In genomic region chr6:142510217-142510616, GRCh38 we compare ENCODE assay signal across 19 cellular contexts.
DNase-seq lines count a peak whose midpoint lies in the region; FAIRE-seq and TF ChIP-seq lines count a peak whose summit lies in the region.
"Had no signal": no experiment of that assay in that cellular context is flagged by ENCODE, and none has a peak within 500 bp of the region (broad histone marks: within the 10 kb centered on the region; RNA-seq: fewer than 3 reads in every experiment).

No MANE protein-coding gene starts in this region.

- no peak for TF ChIP-seq EP300 in H1 (IDR thresholded peaks at IDR 0.05; ENCODE audit: borderline replicate concordance in 1 of 2, low read depth in 2 of 2, low read length in 2 of 2)

- H2BK5ac ChIP-seq in H1 (ENCODE audit: low read depth, low read length): no peak overlapping the region

- no peak overlapping the region for H4K8ac ChIP-seq in H1 (ENCODE audit: extremely low read depth, insufficient read depth, low read length)

- H2BK20ac ChIP-seq in H1 (ENCODE audit: low read length): no peak overlapping the region

- peaks cover 0 to 8% (median 0%) of the 10 kb centered on the region in 11 experiments; a peak in 2 of 22 replicates for H3K9me3 ChIP-seq in BLaER1 treated with 17β-estradiol and CSF1 and Interleukin-3, amounts not matched to agents 10 nM and 100 nM (replicated peaks in 1 of 11)
- H3K9me3 ChIP-seq in H1 (ENCODE audit: insufficient read depth in 2 of 2, low read depth in 1 of 2, low read length in 1 of 2): no peaks in the 10 kb centered on the region
- H3K9me3 ChIP-seq: Caco-2 had no signal

- TF ChIP-seq CTCF in H1 (IDR thresholded peaks at IDR 0.05; ENCODE audit: control extremely low read depth in 1 of 3, insufficient read depth in 1 of 3, low read depth in 1 of 3, low read length in 3 of 3): no peak
- TF ChIP-seq CTCF in nephron (IDR thresholded peaks at IDR 0.05; ENCODE audit: unreplicated experiment in 3 of 3): no peak
- no peak for TF ChIP-seq CTCF in RWPE1 (conservative IDR thresholded peaks at IDR 0.05; ENCODE audit: low read depth)

- 0 out of 2 replicates have a peak overlapping the region, but pooled peaks have one; percentile 73 for H2AFZ ChIP-seq in H1 (ENCODE audit: low read length)
- H2AFZ ChIP-seq: GM23248 had no signal

- POLR2A ChIA-PET in H1 (lab: Charles Lee; ENCODE audit: partially characterized antibody): interaction anchor here (1.2 kb wide), 1 partner anchor 1027 kb away, joined by 3 read pairs; no protein-coding TSS in a partner anchor
- POLR2A ChIA-PET in RWPE1 (lab: Yijun Ruan, JAX; ENCODE audit: low non-redundant PET): no interaction called here

- no peak for TF ChIP-seq POLR2A in H1 (IDR thresholded peaks at IDR 0.05; ENCODE audit: control extremely low read depth in 1 of 2, low read depth in 2 of 2, low read length in 2 of 2)

- CTCF ChIA-PET in H1 (lab: Charles Lee; ENCODE audit: partially characterized antibody): interaction anchor here (0.6 to 1.2 kb wide), 3 partner anchors 28 to 41 kb away, joined by 3 to 4 read pairs (median 3); no protein-coding TSS in a partner anchor
- CTCF ChIA-PET in RWPE1 (lab: Yijun Ruan, JAX): no interaction called here

- no peaks in the 10 kb centered on the region for H3K36me3 Mint-ChIP-seq in nephron (ENCODE audit: low read depth)
- H3K36me3 Mint-ChIP-seq: IgD-negative memory B cell had no signal

- no peak overlapping the region for H3K18ac ChIP-seq in H1 (ENCODE audit: extremely low read depth, low read length)

- TF ChIP-seq RAD21 in H1 (IDR thresholded peaks at IDR 0.05 in 1 of 2, conservative IDR thresholded peaks at IDR 0.05 in 1 of 2; ENCODE audit: low read depth in 2 of 2, low read length in 2 of 2): no peak

- H3K9me3 Mint-ChIP-seq in nephron: peaks cover 13% of the 10 kb centered on the region

- H3K79me1 ChIP-seq in H1 (ENCODE audit: low read depth, low read length): no peaks in the 10 kb centered on the region

- no peak overlapping the region for H3K27ac ChIP-seq in BLaER1 treated with 17β-estradiol and CSF1 and Interleukin-3, amounts not matched to agents 10 nM and 100 nM
- H3K27ac ChIP-seq in H1 (ENCODE audit: low read depth, low read length) (no peak overlapping the region), RWPE1 (no peak overlapping the region)
- H3K27ac ChIP-seq: C4-2B, GM23248 had no signal

- no peak overlapping the region for H3K4ac ChIP-seq in H1 (replicated peaks; ENCODE audit: insufficient read length, low read depth, low read length)

- H3K27ac Mint-ChIP-seq in nephron: peak overlapping the region; percentile 26 to 88 (median 73)
- H3K27ac Mint-ChIP-seq: B cell; CD4-positive, alpha-beta T cell; HFFc6; IgD-negative memory B cell had no signal

- H3K27me3 Mint-ChIP-seq in nephron (ENCODE audit: low read depth): no peaks in the 10 kb centered on the region
- H3K27me3 Mint-ChIP-seq: B cell; CD4-positive, alpha-beta T cell had no signal

- no peak for FAIRE-seq in H1 (lab: Jason Lieb, UNC)
- FAIRE-seq: D721Med, G401.6, GM12891, HepG2 had no signal

- H4K91ac ChIP-seq in H1 (replicated peaks; ENCODE audit: insufficient read length, low read length): no peak overlapping the region

- no peak overlapping the region for H4K5ac ChIP-seq in H1 (ENCODE audit: insufficient read length, low read depth, low read length)

- H3K27me3 ChIP-seq in BLaER1 treated with 17β-estradiol and CSF1 and Interleukin-3, amounts not matched to agents 10 nM and 100 nM: no peaks in the 10 kb centered on the region
- no peaks in the 10 kb centered on the region for H3K27me3 ChIP-seq in H1 (replicated peaks in 1 of 4; ENCODE audit: control insufficient read depth in 3 of 4, extremely low read depth in 1 of 4, insufficient read depth in 3 of 4, low read length in 3 of 4)

- H2BK12ac ChIP-seq in H1 (ENCODE audit: low read depth, low read length): no peak overlapping the region

- no peak overlapping the region for H3K23ac ChIP-seq in H1 (ENCODE audit: insufficient read length)

- no peak overlapping the region for H2BK120ac ChIP-seq in H1 (replicated peaks; ENCODE audit: low read depth, low read length)

- H3K36me3 ChIP-seq in BLaER1 treated with 17β-estradiol and CSF1 and Interleukin-3, amounts not matched to agents 10 nM and 100 nM: no peaks in the 10 kb centered on the region
- no peaks in the 10 kb centered on the region for H3K36me3 ChIP-seq in H1 (ENCODE audit: control insufficient read depth in 2 of 4, insufficient read depth in 4 of 4, low read length in 3 of 4)

- no peaks in the 10 kb centered on the region for H4K20me1 ChIP-seq in BLaER1 treated with 17β-estradiol and CSF1 and Interleukin-3, amounts not matched to agents 10 nM and 100 nM
- H4K20me1 ChIP-seq in H1 (replicated peaks in 1 of 2; ENCODE audit: control insufficient read depth in 1 of 2, insufficient read depth in 2 of 2, low read length in 2 of 2): no peaks in the 10 kb centered on the region

- no peak overlapping the region for H2BK15ac ChIP-seq in H1 (ENCODE audit: low read length)

- H3K4me2 ChIP-seq in BLaER1 treated with 17β-estradiol and CSF1 and Interleukin-3, amounts not matched to agents 10 nM and 100 nM: peak overlapping the region in 7 of 11 experiments; percentile 28 to 38 (median 29); a peak in 10 of 22 replicates
- H3K4me2 ChIP-seq in H1 (ENCODE audit: insufficient read depth in 1 of 2, low read depth in 2 of 2, low read length in 2 of 2): no peak overlapping the region

- H3K4me1 Mint-ChIP-seq in nephron: peaks cover 17% of the 10 kb centered on the region
- H3K4me1 Mint-ChIP-seq: B cell, IgD-negative memory B cell had no signal

- 92% methylated on average over 3 of the region's 3 CpGs; no CpG with 5 or more reads in 1 of the 2 experiments for WGBS in H1 (ENCODE audit: extremely low coverage in 1 of 2, insufficient coverage in 1 of 2, insufficient read length in 1 of 2, insufficient replicate concordance in 2 of 2, low coverage in 1 of 2, low lambda C conversion rate in 2 of 2, missing lambda C conversion rate in 1 of 2), 2 experiments

- no peaks in the 10 kb centered on the region for H3K79me2 ChIP-seq in H1 (ENCODE audit: control insufficient read depth in 1 of 2, insufficient read depth in 2 of 2, low read length in 2 of 2)

- peaks cover 0 to 11% (median 7%) of the 10 kb centered on the region in 10 experiments; a peak in 12 of 20 replicates for H3K4me1 ChIP-seq in BLaER1 treated with 17β-estradiol and CSF1 and Interleukin-3, amounts not matched to agents 10 nM and 100 nM
- no peaks in the 10 kb centered on the region for H3K4me1 ChIP-seq in H1 (replicated peaks in 1 of 4; ENCODE audit: control insufficient read depth in 3 of 4, insufficient read depth in 4 of 4, low read length in 3 of 4)
- H3K4me1 ChIP-seq: Caco-2 had no signal

- DNase-seq in OCI-M1 (lab: John Stamatoyannopoulos, UW) (peak; percentile 17), H1 (ENCODE audit: low read depth in 1 of 2, low spot score in 2 of 2) (no peak), RWPE1 (ENCODE audit: low spot score) (no peak), hepatic stellate cell (ENCODE audit: low spot score) (no peak), HPDE6-E6E7 (ENCODE audit: extremely low spot score) (no peak)
- DNase-seq: Caco-2; CD4-positive, alpha-beta T cell; GM23248; H7; HFFc6 had no signal

- H3K23me2 ChIP-seq in H1 (ENCODE audit: low read depth, low read length): no peaks in the 10 kb centered on the region

- H3K4me3 ChIP-seq in BLaER1 treated with 17β-estradiol and CSF1 and Interleukin-3, amounts not matched to agents 10 nM and 100 nM: no peak overlapping the region
- H3K4me3 ChIP-seq in H1 (ENCODE audit: extremely low read depth in 1 of 4, insufficient read depth in 2 of 4, low read depth in 3 of 4, low read length in 4 of 4): no peak overlapping the region
- H3K4me3 ChIP-seq: GM23248 had no signal

- no peak overlapping the region for H3K14ac ChIP-seq in H1 (ENCODE audit: insufficient read length)

- no peak overlapping the region for H3K56ac ChIP-seq in H1 (replicated peaks; ENCODE audit: insufficient read length, low read depth, low read length)

- H3K4me3 Mint-ChIP-seq in nephron: peak overlapping the region in 2 of 3 experiments; percentile 23 to 71
- H3K4me3 Mint-ChIP-seq: B cell; CD4-positive, alpha-beta T cell; HFFc6; IgD-negative memory B cell had no signal

- H3K9ac ChIP-seq in BLaER1 treated with 17β-estradiol and CSF1 and Interleukin-3, amounts not matched to agents 10 nM and 100 nM: no peak overlapping the region
- no peak overlapping the region for H3K9ac ChIP-seq in H1 (replicated peaks in 1 of 4; ENCODE audit: extremely low read depth in 1 of 4, low read depth in 3 of 4, low read length in 3 of 4)
- H3K9ac ChIP-seq: GM23248 had no signal

- H2AK5ac ChIP-seq in H1 (ENCODE audit: low read depth, low read length): no peak overlapping the region

TF ChIP-seq in H1, 55 proteins besides CTCF, POLR2A, EP300 and RAD21 (continues in another document):
- no peak for TF ChIP-seq CREB1 (IDR thresholded peaks at IDR 0.05)
- TF ChIP-seq KDM4A (IDR thresholded peaks at IDR 0.05; ENCODE audit: low read depth, low read length, severe bottlenecking): no peak
- TF ChIP-seq BRCA1 (IDR thresholded peaks at IDR 0.05; ENCODE audit: low read depth, low read length): no peak
- no peak for TF ChIP-seq E2F6 (IDR thresholded peaks at IDR 0.05)
- no peak for TF ChIP-seq MAX (IDR thresholded peaks at IDR 0.05)
- no peak for TF ChIP-seq SP2 (IDR thresholded peaks at IDR 0.05; ENCODE audit: low read length)
- TF ChIP-seq PHF8 (conservative IDR thresholded peaks at IDR 0.05; ENCODE audit: low read depth, low read length): no peak
- TF ChIP-seq TAF1 (IDR thresholded peaks at IDR 0.05; ENCODE audit: low read depth, low read length): no peak
- no peak for TF ChIP-seq POU5F1 (IDR thresholded peaks at IDR 0.05; ENCODE audit: low read depth, low read length)
- no peak for TF ChIP-seq POLR2AphosphoS5 (IDR thresholded peaks at IDR 0.05; ENCODE audit: low read depth, low read length)
- no peak for TF ChIP-seq SIRT6 (IDR thresholded peaks at IDR 0.05; ENCODE audit: low read length)
- TF ChIP-seq JUND (IDR thresholded peaks at IDR 0.05; ENCODE audit: low read length): no peak
- no peak for TF ChIP-seq ATF3 (IDR thresholded peaks at IDR 0.05; ENCODE audit: insufficient read depth, low read depth, low read length)
- TF ChIP-seq YY1 (IDR thresholded peaks at IDR 0.05; ENCODE audit: low read depth, low read length): no peak

Comparison
In these comparisons a context has a peak if more than half of its experiments do, and no peak if none do; other contexts are left out.
1. H3K4me2 ChIP-seq: peak in BLaER1 treated with 17β-estradiol and CSF1 and Interleukin-3, amounts not matched to agents 10 nM and 100 nM (7 of 11); none in H1 (0 of 2).